11 cellular contexts compared by ENCODE assay signal in the genomic region with DNA sequence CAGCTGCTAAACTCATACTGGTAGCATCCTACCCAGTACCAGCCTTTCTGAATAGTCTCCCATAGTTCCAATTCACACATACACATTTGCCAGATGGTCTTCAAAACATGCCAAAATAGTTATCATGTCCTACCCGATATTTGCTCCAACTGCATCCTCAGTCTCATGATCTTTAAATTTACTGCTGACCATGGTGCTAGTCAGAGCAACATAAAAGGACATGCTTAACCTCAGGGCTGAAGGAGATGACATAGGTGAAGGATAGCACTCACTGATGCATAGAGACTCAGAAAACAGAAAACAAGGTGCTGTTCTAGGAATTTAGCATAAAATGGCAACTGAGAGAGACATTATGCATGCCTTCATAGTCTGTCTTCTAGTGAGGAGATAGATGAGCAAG.
"Had no signal": no experiment of that assay in that cellular context is flagged by ENCODE, and none has a peak within 500 bp of the region (broad histone marks: within the 10 kb centered on the region; RNA-seq: fewer than 3 reads in every experiment).

No MANE protein-coding gene starts in this region.

- H3K4me2 ChIP-seq: KMS-11 had no signal

- DNase-seq: GM23248, H9, HCEC 1CT, HFFc6, Karpas-422 had no signal

- FAIRE-seq: H1, H54, HepG2, K562 had no signal

- ATAC-seq: HepG2, K562 had no signal

- H2AFZ ChIP-seq: GM23248 had no signal

- H3K27ac ChIP-seq: GM23248, HL-60, KMS-11 had no signal

- H3K4me3 ChIP-seq: GM23248, K562 had no signal

- H3K9ac ChIP-seq: GM23248, KMS-11 had no signal
